31 cellular contexts compared by ENCODE assay signal in genomic region chr14:102131741-102132140, GRCh38.
"Had no signal": no experiment of that assay in that cellular context is flagged by ENCODE, and none has a peak within 500 bp of the region (broad histone marks: within the 10 kb centered on the region; RNA-seq: fewer than 3 reads in every experiment).

No MANE protein-coding gene starts in this region.

- H3K4me3 Mint-ChIP-seq: activated CD4-positive, alpha-beta memory T cell treated with anti-CD3 and anti-CD28 coated beads for 36 hours; activated CD4-positive, alpha-beta T cell treated with anti-CD3 and anti-CD28 coated beads for 36 hours; activated CD4-positive, alpha-beta T cell treated with anti-CD3 and anti-CD28 coated beads, Interleukin-2, amount 10 ng/mL, durations not matched to agents 24 days and 14 days; activated CD8-positive, alpha-beta T cell treated with anti-CD3 and anti-CD28 coated beads, Interleukin-2, amount 10 ng/mL, durations not matched to agents 7 days and 5 days; activated naive CD4-positive, alpha-beta T cell treated with anti-CD3 and anti-CD28 coated beads, Interleukin-2, amount 10 ng/mL, durations not matched to agents 7 days and 5 days; activated naive CD8-positive, alpha-beta T cell treated with anti-CD3 and anti-CD28 coated beads, Interleukin-2, amount 10 ng/mL, durations not matched to agents 7 days and 5 days; activated T-cell treated with anti-CD3 and anti-CD28 coated beads, Interleukin-2, amount 50 U/mL, for 24 hours; activated T-cell treated with anti-CD3 and anti-CD28 coated beads, Interleukin-2, amount 50 U/mL, for 72 hours; brain had no signal

- H3K36me3 ChIP-seq: breast epithelium, cardiac muscle cell, colonic mucosa, gastrocnemius medialis had no signal

- H3K27ac Mint-ChIP-seq: activated CD4-positive, alpha-beta memory T cell treated with anti-CD3 and anti-CD28 coated beads for 36 hours; activated CD4-positive, alpha-beta T cell treated with anti-CD3 and anti-CD28 coated beads for 36 hours; activated CD4-positive, alpha-beta T cell treated with anti-CD3 and anti-CD28 coated beads, Interleukin-2, amount 10 ng/mL, durations not matched to agents 24 days and 14 days; activated CD8-positive, alpha-beta T cell treated with anti-CD3 and anti-CD28 coated beads, Interleukin-2, amount 10 ng/mL, durations not matched to agents 7 days and 5 days; activated naive CD4-positive, alpha-beta T cell treated with anti-CD3 and anti-CD28 coated beads, Interleukin-2, amount 10 ng/mL, durations not matched to agents 7 days and 5 days; activated naive CD4-positive, alpha-beta T cell treated with anti-CD3 and anti-CD28 coated beads, Interleukin-2, amount 50 U/mL, for 72 hours; activated naive CD8-positive, alpha-beta T cell treated with anti-CD3 and anti-CD28 coated beads, Interleukin-2, amount 10 ng/mL, durations not matched to agents 7 days and 5 days; activated T-cell treated with anti-CD3 and anti-CD28 coated beads, Interleukin-2, amount 50 U/mL, for 24 hours; activated T-cell treated with anti-CD3 and anti-CD28 coated beads, Interleukin-2, amount 50 U/mL, for 72 hours; brain had no signal

- H3K4me3 ChIP-seq: ascending aorta, breast epithelium, cardiac muscle cell, colonic mucosa, esophagus muscularis mucosa, gastrocnemius medialis, heart left ventricle had no signal

- H3K27me3 ChIP-seq: ascending aorta, breast epithelium, cardiac muscle cell, colonic mucosa, esophagus muscularis mucosa, foreskin keratinocyte, gastrocnemius medialis, heart left ventricle had no signal

- H3K27me3 Mint-ChIP-seq: activated CD4-positive, alpha-beta memory T cell treated with anti-CD3 and anti-CD28 coated beads for 36 hours; activated CD4-positive, alpha-beta T cell treated with anti-CD3 and anti-CD28 coated beads for 36 hours; activated CD4-positive, alpha-beta T cell treated with anti-CD3 and anti-CD28 coated beads, Interleukin-2, amount 10 ng/mL, durations not matched to agents 24 days and 14 days; activated naive CD4-positive, alpha-beta T cell treated with anti-CD3 and anti-CD28 coated beads, Interleukin-2, amount 10 ng/mL, durations not matched to agents 7 days and 5 days; activated naive CD8-positive, alpha-beta T cell treated with anti-CD3 and anti-CD28 coated beads, Interleukin-2, amount 10 ng/mL, durations not matched to agents 7 days and 5 days; activated T-cell treated with anti-CD3 and anti-CD28 coated beads, Interleukin-2, amount 50 U/mL, for 24 hours; brain had no signal

- DNase-seq: activated CD4-positive, alpha-beta memory T cell treated with anti-CD3 and anti-CD28 coated beads for 36 hours; activated CD4-positive, alpha-beta T cell treated with anti-CD3 and anti-CD28 coated beads for 36 hours; activated CD4-positive, alpha-beta T cell treated with anti-CD3 and anti-CD28 coated beads, Interleukin-2, amount 10 ng/mL, durations not matched to agents 24 days and 14 days; activated CD4-positive, CD25-positive, alpha-beta regulatory T cell; activated CD4-positive, CD25-positive, alpha-beta regulatory T cell treated with anti-CD3 and anti-CD28 coated beads, Interleukin-2, amount 50 U/mL, for 72 hours; activated CD8-positive, alpha-beta memory T cell treated with anti-CD3 and anti-CD28 coated beads, Interleukin-2, amount 50 U/mL, for 48 hours; activated CD8-positive, alpha-beta T cell treated with anti-CD3 and anti-CD28 coated beads, Interleukin-2, amount 10 ng/mL, durations not matched to agents 7 days and 5 days; activated gamma-delta T cell; activated naive CD4-positive, alpha-beta T cell; activated naive CD4-positive, alpha-beta T cell treated with anti-CD3 and anti-CD28 coated beads, Interleukin-2, amount 10 ng/mL, durations not matched to agents 7 days and 5 days; activated naive CD8-positive, alpha-beta T cell treated with anti-CD3 and anti-CD28 coated beads, Interleukin-2, amount 10 ng/mL, durations not matched to agents 7 days and 5 days; activated T-cell treated with anti-CD3 and anti-CD28 coated beads for 4 hours; activated T-cell treated with anti-CD3 and anti-CD28 coated beads, Interleukin-2, amount 50 U/mL, for 24 hours; activated T-cell treated with anti-CD3 and anti-CD28 coated beads, Interleukin-2, amount 50 U/mL, for 72 hours; central memory CD4-positive, alpha-beta T cell; cerebellar nuclear complex; colonic mucosa; effector CD8-positive, alpha-beta T cell; erythroblast; gastrocnemius medialis; glutamatergic neuron; heart left ventricle; T-helper 2 cell had no signal

- H3K4me1 ChIP-seq: ascending aorta, breast epithelium, colonic mucosa, esophagus muscularis mucosa, foreskin keratinocyte, gastrocnemius medialis, heart left ventricle had no signal

- FAIRE-seq: endometrium had no signal

- H3K9me3 Mint-ChIP-seq: activated CD4-positive, alpha-beta memory T cell treated with anti-CD3 and anti-CD28 coated beads for 36 hours; activated CD4-positive, alpha-beta T cell treated with anti-CD3 and anti-CD28 coated beads, Interleukin-2, amount 10 ng/mL, durations not matched to agents 24 days and 14 days; activated naive CD4-positive, alpha-beta T cell treated with anti-CD3 and anti-CD28 coated beads, Interleukin-2, amount 10 ng/mL, durations not matched to agents 7 days and 5 days; activated naive CD4-positive, alpha-beta T cell treated with anti-CD3 and anti-CD28 coated beads, Interleukin-2, amount 50 U/mL, for 72 hours; activated naive CD8-positive, alpha-beta T cell treated with anti-CD3 and anti-CD28 coated beads, Interleukin-2, amount 10 ng/mL, durations not matched to agents 7 days and 5 days; activated T-cell treated with anti-CD3 and anti-CD28 coated beads, Interleukin-2, amount 50 U/mL, for 24 hours; activated T-cell treated with anti-CD3 and anti-CD28 coated beads, Interleukin-2, amount 50 U/mL, for 72 hours; brain had no signal

- H3K9me3 ChIP-seq: ascending aorta, breast epithelium, colonic mucosa, esophagus muscularis mucosa, gastrocnemius medialis, heart left ventricle had no signal

- H3K27ac ChIP-seq: ascending aorta, breast epithelium, cardiac muscle cell, colonic mucosa, esophagus muscularis mucosa, foreskin keratinocyte, gastrocnemius medialis, heart left ventricle had no signal

- H3K4me1 Mint-ChIP-seq: activated CD4-positive, alpha-beta T cell treated with anti-CD3 and anti-CD28 coated beads for 36 hours; activated CD4-positive, alpha-beta T cell treated with anti-CD3 and anti-CD28 coated beads, Interleukin-2, amount 10 ng/mL, durations not matched to agents 24 days and 14 days; activated naive CD4-positive, alpha-beta T cell treated with anti-CD3 and anti-CD28 coated beads, Interleukin-2, amount 10 ng/mL, durations not matched to agents 7 days and 5 days; activated naive CD8-positive, alpha-beta T cell treated with anti-CD3 and anti-CD28 coated beads, Interleukin-2, amount 10 ng/mL, durations not matched to agents 7 days and 5 days; brain had no signal

- ATAC-seq: activated CD4-positive, alpha-beta T cell treated with anti-CD3 and anti-CD28 coated beads for 36 hours; activated CD8-positive, alpha-beta T cell treated with anti-CD3 and anti-CD28 coated beads, Interleukin-2, amount 10 ng/mL, durations not matched to agents 7 days and 5 days; activated naive CD4-positive, alpha-beta T cell treated with anti-CD3 and anti-CD28 coated beads, Interleukin-2, amount 50 U/mL, for 72 hours; activated T-cell treated with anti-CD3 and anti-CD28 coated beads, Interleukin-2, amount 50 U/mL, for 72 hours; foreskin keratinocyte; gastrocnemius medialis; heart left ventricle had no signal
